In genomic region chr13:28626266-28626665, GRCh38 we compare ENCODE assay signal across 22 cellular contexts.
"Had no signal": no experiment of that assay in that cellular context is flagged by ENCODE, and none has a peak within 500 bp of the region (broad histone marks: within the 10 kb centered on the region; RNA-seq: fewer than 3 reads in every experiment).

No MANE protein-coding gene starts in this region.

- H3K27me3 ChIP-seq: ovary, testis, thyroid gland, transverse colon, upper lobe of left lung, vagina had no signal

- H3K36me3 ChIP-seq: left ventricle myocardium inferior, ovary, stomach, thyroid gland, transverse colon, upper lobe of left lung, vagina had no signal

- H3K4me1 ChIP-seq: stomach, transverse colon, vagina had no signal

- H3K4me3 ChIP-seq: left ventricle myocardium inferior, lung, ovary, skin epidermis, stomach, testis, thyroid gland, transverse colon, upper lobe of left lung, vagina had no signal

- H3K9me3 ChIP-seq: left ventricle myocardium inferior, ovary, stomach, testis, thyroid gland, transverse colon, upper lobe of left lung, vagina had no signal

- ATAC-seq: natural killer cell; right cardiac atrium; sciatic nerve; stimulated activated naive B cell treated with anti-CD40 and anti-IgM and Interleukin-4, amounts not matched to agents 10 μg/mL and 1 μg/mL and 100 μg/mL, for 72 hours; stimulated activated naive CD8-positive, alpha-beta T cell treated with anti-CD3 and anti-CD28 coated beads, Interleukin-15, Interleukin-2, amounts not matched to agents 100 U/mL and 50 U/mL, for 24 hours had no signal

- H3K27ac ChIP-seq: left ventricle myocardium inferior, ovary, skin epidermis, stomach, testis, thyroid gland, transverse colon, upper lobe of left lung, vagina had no signal

- DNase-seq: islet precursor cell; left ventricle myocardium inferior; mesendoderm; naive B cell; natural killer cell; ovary; right cardiac atrium; stimulated activated CD4-positive, alpha-beta T cell treated with anti-CD3 and anti-CD28 coated beads, Interleukin-12 subunit alpha, Interleukin-12 subunit beta, amount 100 ng/mL, for 4 hours; stimulated activated CD4-positive, alpha-beta T cell treated with anti-CD3 and anti-CD28 coated beads, Interleukin-15, amount 100 ng/mL, for 24 hours; stimulated activated CD4-positive, alpha-beta T cell treated with anti-CD3 and anti-CD28 coated beads, Interleukin-2, amount 100 ng/mL, for 24 hours; stimulated activated CD4-positive, alpha-beta T cell treated with anti-CD3 and anti-CD28 coated beads, Interleukin-4, amount 100 ng/mL, for 1 hour; stimulated activated naive B cell treated with anti-CD40 and anti-IgM and Interleukin-4, amounts not matched to agents 10 μg/mL and 1 μg/mL and 100 μg/mL, for 72 hours; stimulated activated naive CD8-positive, alpha-beta T cell treated with anti-CD3 and anti-CD28 coated beads, Interleukin-15, Interleukin-2, amounts not matched to agents 100 U/mL and 50 U/mL, for 24 hours; stomach; testis; thyroid gland; transverse colon; upper lobe of left lung had no signal
